7 cellular contexts compared by ENCODE assay signal in genomic region chr12:6743308-6743707, GRCh38. TPM values are rescaled to one million over a fixed set of nuclear protein-coding genes. Genes with fewer than 3 reads are reported as not detected.
"Had no signal": no experiment of that assay in that cellular context is flagged by ENCODE, and none has a peak within 500 bp of the region (broad histone marks: within the 10 kb centered on the region; RNA-seq: fewer than 3 reads in every experiment).

No MANE protein-coding gene starts in this region.

RNA-seq across cellular contexts. Expression of gene PTMS, which starts 22.9 kb away (rescaled TPM):
- polyA plus RNA-seq: naive thymus-derived CD4-positive, alpha-beta T cell had no signal

RNA-seq across cellular contexts. Expression of gene LAG3, which starts 29.0 kb away (rescaled TPM):
- total RNA-seq: ascending aorta, gastrocnemius medialis, osteoblast, renal cortical epithelial cell had no signal

RNA-seq across cellular contexts. Expression of gene PIANP, which starts 42.7 kb away (rescaled TPM):
- total RNA-seq: activated CD4-positive, alpha-beta T cell treated with anti-CD3 and anti-CD28 coated beads, Interleukin-2, amount 10 ng/mL, durations not matched to agents 7 days and 5 days; ascending aorta; dermis blood vessel endothelial cell; gastrocnemius medialis; osteoblast had no signal
